1 cellular context compared by ENCODE assay signal in the genomic region with DNA sequence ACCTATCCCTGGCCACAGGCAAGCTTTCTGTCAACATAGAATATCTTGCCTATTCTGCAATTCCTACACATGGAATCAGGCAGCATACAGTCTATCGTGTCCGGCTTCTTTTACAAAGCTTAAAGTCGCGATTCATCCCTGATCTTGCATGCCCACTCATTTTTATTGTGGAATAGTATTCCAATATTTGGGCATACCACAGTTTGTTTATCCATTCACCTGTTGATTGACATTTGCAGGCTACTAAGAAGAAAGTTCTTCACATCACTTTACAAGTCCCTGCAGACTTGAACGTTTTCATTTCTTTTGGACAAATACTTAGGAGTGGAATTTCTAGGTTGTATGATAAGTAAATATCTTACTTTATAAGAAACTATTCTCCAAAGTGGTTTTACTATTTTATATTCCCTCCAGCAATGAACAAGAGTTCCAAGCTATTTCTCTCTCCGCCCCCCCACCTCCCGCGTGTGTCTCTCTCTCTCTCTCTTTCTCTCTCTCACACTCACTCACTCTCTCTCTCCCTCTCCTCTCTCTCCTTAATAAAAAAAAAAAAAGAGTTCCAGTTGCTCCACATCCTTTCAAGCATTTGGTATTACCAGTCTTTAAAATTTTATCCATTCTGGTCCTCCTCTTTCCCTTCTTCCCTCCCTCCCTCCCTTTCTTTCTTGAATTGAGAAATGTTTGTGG.
TF ChIP-seq lines count a peak whose summit lies in the region.

No MANE protein-coding gene starts in this region.

TF ChIP-seq in GM23338, 12 proteins besides CTCF, POLR2A, EP300 and RAD21 (continued from another document):
- no peak for TF ChIP-seq ZNF331 (CRISPR knock-in tag; IDR thresholded peaks at IDR 0.05; ENCODE audit: low read depth)
- TF ChIP-seq STAT1 (IDR thresholded peaks at IDR 0.05; ENCODE audit: unreplicated experiment) = no peak
TF ChIP-seq in GM23338: peak in this region for 0.
